ENCODE assay signal across 8 cellular contexts in the genomic region with DNA sequence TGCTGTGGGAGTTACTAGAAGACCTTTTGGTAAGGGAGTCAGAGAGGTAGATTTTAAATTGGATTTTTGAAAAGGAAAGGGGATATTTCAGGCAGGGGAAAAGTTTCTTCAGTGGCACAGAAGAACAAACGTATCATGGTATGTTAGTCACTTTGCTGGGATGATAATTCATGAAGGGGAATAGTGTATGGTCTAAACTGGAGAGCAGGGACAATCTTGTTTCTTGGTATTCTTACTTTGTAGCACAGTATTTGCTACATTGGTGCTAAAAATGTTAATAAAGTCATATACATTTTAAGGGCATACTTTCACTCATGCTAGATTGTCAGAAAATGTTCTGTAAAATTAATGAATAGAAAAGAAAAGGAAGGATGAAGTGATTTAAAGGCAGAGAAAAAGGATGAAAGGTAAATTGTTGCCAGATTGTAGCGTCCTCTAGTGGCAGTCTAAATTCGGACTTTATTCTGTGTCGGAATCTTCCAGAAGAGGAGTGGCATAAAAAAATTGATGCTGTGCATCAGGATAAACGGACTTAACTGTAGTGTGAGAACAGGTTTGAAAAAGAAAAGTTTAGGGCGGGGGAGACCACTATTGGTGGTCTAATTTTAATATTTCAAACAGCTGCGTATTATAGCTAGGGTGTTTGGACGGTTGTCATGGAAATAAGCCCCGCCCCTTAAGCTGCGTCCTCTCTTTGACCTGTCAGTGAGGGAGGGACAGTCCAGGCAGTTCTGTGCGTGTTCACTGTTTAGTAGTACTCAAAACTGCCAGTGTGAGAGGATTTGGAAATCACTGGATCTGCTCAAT.
DNase-seq lines count a peak whose midpoint lies in the region; ATAC-seq and TF ChIP-seq lines count a peak whose summit lies in the region.

A gene with protein sequence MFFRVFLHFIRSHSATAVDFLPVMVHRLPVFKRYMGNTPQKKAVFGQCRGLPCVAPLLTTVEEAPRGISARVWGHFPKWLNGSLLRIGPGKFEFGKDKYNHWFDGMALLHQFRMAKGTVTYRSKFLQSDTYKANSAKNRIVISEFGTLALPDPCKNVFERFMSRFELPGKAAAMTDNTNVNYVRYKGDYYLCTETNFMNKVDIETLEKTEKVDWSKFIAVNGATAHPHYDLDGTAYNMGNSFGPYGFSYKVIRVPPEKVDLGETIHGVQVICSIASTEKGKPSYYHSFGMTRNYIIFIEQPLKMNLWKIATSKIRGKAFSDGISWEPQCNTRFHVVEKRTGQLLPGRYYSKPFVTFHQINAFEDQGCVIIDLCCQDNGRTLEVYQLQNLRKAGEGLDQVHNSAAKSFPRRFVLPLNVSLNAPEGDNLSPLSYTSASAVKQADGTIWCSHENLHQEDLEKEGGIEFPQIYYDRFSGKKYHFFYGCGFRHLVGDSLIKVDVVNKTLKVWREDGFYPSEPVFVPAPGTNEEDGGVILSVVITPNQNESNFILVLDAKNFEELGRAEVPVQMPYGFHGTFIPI (plus strand): TSS at position 724 of the 807 bp plus-strand sequence. CDS start 90 bp downstream, outside the sequence.

- H3K4me2 ChIP-seq in DOHH2 (ENCODE audit: low read length) = peak within 1 kb of the TSS; percentile 62

- no peaks in the 10 kb centered on the region for H3K79me2 ChIP-seq in DOHH2 (ENCODE audit: control insufficient read depth, low read length)

- DNase-seq in NCI-H526 (lab: John Stamatoyannopoulos, UW) (peak; percentile 78 to 94), activated T-cell treated with anti-CD3 and anti-CD28 coated beads for 48 hours (ENCODE audit: low read depth) (peak; percentile 12), fibroblast of mammary gland (ENCODE audit: low read depth) (peak; percentile 69)
- DNase-seq in stimulated activated naive CD8-positive, alpha-beta T cell treated with anti-CD3 and anti-CD28 coated beads, Interleukin-15, Interleukin-2, amounts not matched to agents 100 U/mL and 50 U/mL, for 24 hours = peak; percentile 57

- TF ChIP-seq CTCF in DOHH2 (IDR thresholded peaks at IDR 0.05; ENCODE audit: low read depth, low read length, poor library complexity, severe bottlenecking) (peak; percentile 94), fibroblast of mammary gland (conservative IDR thresholded peaks at IDR 0.05; ENCODE audit: control insufficient read depth, insufficient read depth, low read depth, low read length) (peak; percentile 96)

- H3K27me3 ChIP-seq in DOHH2 (ENCODE audit: control insufficient read depth, low read length) = peaks cover 6% of the 10 kb centered on the region
- no peaks in the 10 kb centered on the region for H3K27me3 ChIP-seq in muscle layer of colon (ENCODE audit: control insufficient read depth in 1 of 2, insufficient read depth in 2 of 2, low read length in 2 of 2)

- no peaks in the 10 kb centered on the region for H3F3A ChIP-seq in DOHH2 (ENCODE audit: control insufficient read depth, insufficient read depth)

- H3K9ac ChIP-seq in muscle layer of colon (ENCODE audit: low read length) = peak within 1 kb of the TSS; percentile 17

- H3K27ac ChIP-seq in DOHH2 (ENCODE audit: low read depth, low read length) (no peak within 1 kb of the TSS), muscle layer of colon (ENCODE audit: low read depth, low read length) (peak within 1 kb of the TSS; percentile 45)

- ATAC-seq in HG02759 (IDR thresholded peaks at IDR 0.05; ENCODE audit: unreplicated experiment) = peak; percentile 76
- ATAC-seq in stimulated activated naive CD8-positive, alpha-beta T cell treated with anti-CD3 and anti-CD28 coated beads, Interleukin-15, Interleukin-2, amounts not matched to agents 100 U/mL and 50 U/mL, for 24 hours = peak; percentile 73
- no peak for ATAC-seq in GM21619 (IDR thresholded peaks at IDR 0.05; ENCODE audit: unreplicated experiment)

- H3K36me3 ChIP-seq in DOHH2 (ENCODE audit: control insufficient read depth, low read length) (no peaks in the 10 kb centered on the region), muscle layer of colon (ENCODE audit: insufficient read depth, low read length) (no peaks in the 10 kb centered on the region)

- peak within 1 kb of the TSS; percentile 56 for H3K4me3 ChIP-seq in DOHH2 (ENCODE audit: low read length)
- H3K4me3 ChIP-seq in fibroblast of mammary gland (ENCODE audit: control insufficient read depth, low read depth, low read length) = peak within 1 kb of the TSS; percentile 26
- peak within 1 kb of the TSS; percentile 22 to 61 for H3K4me3 ChIP-seq in muscle layer of colon (ENCODE audit: low read depth in 1 of 2, low read length in 2 of 2)

- H3K4me1 ChIP-seq in DOHH2 (ENCODE audit: control insufficient read depth, low read length) = peaks cover 4% of the 10 kb centered on the region
- peaks cover 23% of the 10 kb centered on the region for H3K4me1 ChIP-seq in muscle layer of colon (ENCODE audit: insufficient read depth, low read length)

- no peaks in the 10 kb centered on the region for H4K20me1 ChIP-seq in DOHH2 (ENCODE audit: control insufficient read depth, insufficient read depth, low read depth, low read length)

- H3K9me3 ChIP-seq in DOHH2 (ENCODE audit: control insufficient read depth, insufficient read depth, low read length) = no peaks in the 10 kb centered on the region
- no peaks in the 10 kb centered on the region for H3K9me3 ChIP-seq in muscle layer of colon (ENCODE audit: low read length)

- H3K9me2 ChIP-seq in DOHH2 (replicated peaks; ENCODE audit: control insufficient read depth, low read length) = no peaks in the 10 kb centered on the region

Comparison
In these comparisons a context has a peak if more than half of its experiments do, and no peak if none do; other contexts are left out.
1. DNase-seq: peak in every context shown above with its lines; median percentile 86 in NCI-H526; 69 in fibroblast of mammary gland; 57 in stimulated activated naive CD8-positive, alpha-beta T cell treated with anti-CD3 and anti-CD28 coated beads, Interleukin-15, Interleukin-2, amounts not matched to agents 100 U/mL and 50 U/mL, for 24 hours; 12 in activated T-cell treated with anti-CD3 and anti-CD28 coated beads for 48 hours.